ENCODE assay signal across 1 cellular context in the genomic region with DNA sequence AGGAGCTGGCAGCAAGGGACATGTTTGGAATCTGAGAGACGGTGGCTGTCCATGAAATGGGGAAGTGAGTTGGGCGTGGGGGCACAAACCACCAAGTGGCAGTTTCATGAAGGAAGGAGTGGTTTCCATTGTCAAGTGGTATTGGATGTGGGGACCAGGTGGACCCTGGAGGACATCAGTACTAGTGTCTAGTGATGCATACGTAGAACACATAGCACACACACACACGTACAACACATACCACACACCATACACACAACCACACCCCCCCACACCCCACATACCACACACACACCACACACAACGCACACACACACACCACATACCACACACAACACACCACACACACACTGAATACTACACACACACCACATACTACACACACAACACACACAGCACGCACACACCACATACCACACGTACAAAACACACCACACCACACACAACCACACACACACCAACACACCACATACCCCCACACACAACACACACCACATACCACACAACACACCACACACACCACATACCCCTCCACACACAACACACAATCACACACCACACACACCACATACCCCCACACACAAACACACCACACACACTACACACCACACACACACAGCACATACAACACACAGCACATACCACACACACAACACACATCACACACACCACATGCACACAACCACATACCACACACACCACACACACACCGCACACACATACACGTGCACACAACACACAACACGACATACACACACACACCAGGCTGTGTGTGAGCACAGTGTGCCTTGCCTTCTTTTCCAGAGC.
A peak's percentile ranks its signal among the peaks of the same experiment; 100 is the strongest.
TF ChIP-seq lines count a peak whose summit lies in the region.

No MANE protein-coding gene starts in this region.

TF ChIP-seq in HepG2, 621 proteins besides CTCF, POLR2A, EP300 and RAD21 (continued from another document):
- TF ChIP-seq, protein P1, sequence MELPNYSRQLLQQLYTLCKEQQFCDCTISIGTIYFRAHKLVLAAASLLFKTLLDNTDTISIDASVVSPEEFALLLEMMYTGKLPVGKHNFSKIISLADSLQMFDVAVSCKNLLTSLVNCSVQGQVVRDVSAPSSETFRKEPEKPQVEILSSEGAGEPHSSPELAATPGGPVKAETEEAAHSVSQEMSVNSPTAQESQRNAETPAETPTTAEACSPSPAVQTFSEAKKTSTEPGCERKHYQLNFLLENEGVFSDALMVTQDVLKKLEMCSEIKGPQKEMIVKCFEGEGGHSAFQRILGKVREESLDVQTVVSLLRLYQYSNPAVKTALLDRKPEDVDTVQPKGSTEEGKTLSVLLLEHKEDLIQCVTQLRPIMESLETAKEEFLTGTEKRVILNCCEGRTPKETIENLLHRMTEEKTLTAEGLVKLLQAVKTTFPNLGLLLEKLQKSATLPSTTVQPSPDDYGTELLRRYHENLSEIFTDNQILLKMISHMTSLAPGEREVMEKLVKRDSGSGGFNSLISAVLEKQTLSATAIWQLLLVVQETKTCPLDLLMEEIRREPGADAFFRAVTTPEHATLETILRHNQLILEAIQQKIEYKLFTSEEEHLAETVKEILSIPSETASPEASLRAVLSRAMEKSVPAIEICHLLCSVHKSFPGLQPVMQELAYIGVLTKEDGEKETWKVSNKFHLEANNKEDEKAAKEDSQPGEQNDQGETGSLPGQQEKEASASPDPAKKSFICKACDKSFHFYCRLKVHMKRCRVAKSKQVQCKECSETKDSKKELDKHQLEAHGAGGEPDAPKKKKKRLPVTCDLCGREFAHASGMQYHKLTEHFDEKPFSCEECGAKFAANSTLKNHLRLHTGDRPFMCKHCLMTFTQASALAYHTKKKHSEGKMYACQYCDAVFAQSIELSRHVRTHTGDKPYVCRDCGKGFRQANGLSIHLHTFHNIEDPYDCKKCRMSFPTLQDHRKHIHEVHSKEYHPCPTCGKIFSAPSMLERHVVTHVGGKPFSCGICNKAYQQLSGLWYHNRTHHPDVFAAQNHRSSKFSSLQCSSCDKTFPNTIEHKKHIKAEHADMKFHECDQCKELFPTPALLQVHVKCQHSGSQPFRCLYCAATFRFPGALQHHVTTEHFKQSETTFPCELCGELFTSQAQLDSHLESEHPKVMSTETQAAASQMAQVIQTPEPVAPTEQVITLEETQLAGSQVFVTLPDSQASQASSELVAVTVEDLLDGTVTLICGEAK (IDR thresholded peaks at IDR 0.05) = no peak
- TF ChIP-seq, protein P1 (CRISPR knock-in tag; IDR thresholded peaks at IDR 0.05) = 0 out of 2 replicates have a peak, but pooled peaks have one; percentile 15
- peak; percentile 17; the same call in 1 of the 2 replicates for TF ChIP-seq NFRKB (IDR thresholded peaks at IDR 0.05)
- TF ChIP-seq JUNB (CRISPR knock-in tag; IDR thresholded peaks at IDR 0.05; ENCODE audit: borderline replicate concordance) = 0 out of 2 replicates have a peak, but pooled peaks have one; percentile 58
- TF ChIP-seq, protein P2, sequence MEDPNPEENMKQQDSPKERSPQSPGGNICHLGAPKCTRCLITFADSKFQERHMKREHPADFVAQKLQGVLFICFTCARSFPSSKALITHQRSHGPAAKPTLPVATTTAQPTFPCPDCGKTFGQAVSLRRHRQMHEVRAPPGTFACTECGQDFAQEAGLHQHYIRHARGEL (CRISPR knock-in tag; IDR thresholded peaks at IDR 0.05) = no peak
- TF ChIP-seq, protein P3, sequence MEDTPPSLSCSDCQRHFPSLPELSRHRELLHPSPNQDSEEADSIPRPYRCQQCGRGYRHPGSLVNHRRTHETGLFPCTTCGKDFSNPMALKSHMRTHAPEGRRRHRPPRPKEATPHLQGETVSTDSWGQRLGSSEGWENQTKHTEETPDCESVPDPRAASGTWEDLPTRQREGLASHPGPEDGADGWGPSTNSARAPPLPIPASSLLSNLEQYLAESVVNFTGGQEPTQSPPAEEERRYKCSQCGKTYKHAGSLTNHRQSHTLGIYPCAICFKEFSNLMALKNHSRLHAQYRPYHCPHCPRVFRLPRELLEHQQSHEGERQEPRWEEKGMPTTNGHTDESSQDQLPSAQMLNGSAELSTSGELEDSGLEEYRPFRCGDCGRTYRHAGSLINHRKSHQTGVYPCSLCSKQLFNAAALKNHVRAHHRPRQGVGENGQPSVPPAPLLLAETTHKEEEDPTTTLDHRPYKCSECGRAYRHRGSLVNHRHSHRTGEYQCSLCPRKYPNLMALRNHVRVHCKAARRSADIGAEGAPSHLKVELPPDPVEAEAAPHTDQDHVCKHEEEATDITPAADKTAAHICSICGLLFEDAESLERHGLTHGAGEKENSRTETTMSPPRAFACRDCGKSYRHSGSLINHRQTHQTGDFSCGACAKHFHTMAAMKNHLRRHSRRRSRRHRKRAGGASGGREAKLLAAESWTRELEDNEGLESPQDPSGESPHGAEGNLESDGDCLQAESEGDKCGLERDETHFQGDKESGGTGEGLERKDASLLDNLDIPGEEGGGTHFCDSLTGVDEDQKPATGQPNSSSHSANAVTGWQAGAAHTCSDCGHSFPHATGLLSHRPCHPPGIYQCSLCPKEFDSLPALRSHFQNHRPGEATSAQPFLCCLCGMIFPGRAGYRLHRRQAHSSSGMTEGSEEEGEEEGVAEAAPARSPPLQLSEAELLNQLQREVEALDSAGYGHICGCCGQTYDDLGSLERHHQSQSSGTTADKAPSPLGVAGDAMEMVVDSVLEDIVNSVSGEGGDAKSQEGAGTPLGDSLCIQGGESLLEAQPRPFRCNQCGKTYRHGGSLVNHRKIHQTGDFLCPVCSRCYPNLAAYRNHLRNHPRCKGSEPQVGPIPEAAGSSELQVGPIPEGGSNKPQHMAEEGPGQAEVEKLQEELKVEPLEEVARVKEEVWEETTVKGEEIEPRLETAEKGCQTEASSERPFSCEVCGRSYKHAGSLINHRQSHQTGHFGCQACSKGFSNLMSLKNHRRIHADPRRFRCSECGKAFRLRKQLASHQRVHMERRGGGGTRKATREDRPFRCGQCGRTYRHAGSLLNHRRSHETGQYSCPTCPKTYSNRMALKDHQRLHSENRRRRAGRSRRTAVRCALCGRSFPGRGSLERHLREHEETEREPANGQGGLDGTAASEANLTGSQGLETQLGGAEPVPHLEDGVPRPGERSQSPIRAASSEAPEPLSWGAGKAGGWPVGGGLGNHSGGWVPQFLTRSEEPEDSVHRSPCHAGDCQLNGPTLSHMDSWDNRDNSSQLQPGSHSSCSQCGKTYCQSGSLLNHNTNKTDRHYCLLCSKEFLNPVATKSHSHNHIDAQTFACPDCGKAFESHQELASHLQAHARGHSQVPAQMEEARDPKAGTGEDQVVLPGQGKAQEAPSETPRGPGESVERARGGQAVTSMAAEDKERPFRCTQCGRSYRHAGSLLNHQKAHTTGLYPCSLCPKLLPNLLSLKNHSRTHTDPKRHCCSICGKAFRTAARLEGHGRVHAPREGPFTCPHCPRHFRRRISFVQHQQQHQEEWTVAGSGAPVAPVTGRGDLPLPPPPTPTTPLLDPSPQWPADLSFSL (CRISPR knock-in tag; IDR thresholded peaks at IDR 0.05) = peak; percentile 98
- TF ChIP-seq IKZF1 (IDR thresholded peaks at IDR 0.05) = peak; percentile 56; the same call in 1 of the 2 replicates
- TF ChIP-seq FOXP1 (IDR thresholded peaks at IDR 0.05) = 0 out of 2 replicates have a peak, but pooled peaks have one; percentile 11
- no peak for TF ChIP-seq FOXP1 (CRISPR knock-in tag; IDR thresholded peaks at IDR 0.05)
- peak; percentile 28 for TF ChIP-seq MNT (IDR thresholded peaks at IDR 0.05)
- peak; percentile 11; the same call in 1 of the 2 replicates for TF ChIP-seq ZNF788 (CRISPR knock-in tag; IDR thresholded peaks at IDR 0.05; ENCODE audit: borderline replicate concordance)
- TF ChIP-seq, protein P4, sequence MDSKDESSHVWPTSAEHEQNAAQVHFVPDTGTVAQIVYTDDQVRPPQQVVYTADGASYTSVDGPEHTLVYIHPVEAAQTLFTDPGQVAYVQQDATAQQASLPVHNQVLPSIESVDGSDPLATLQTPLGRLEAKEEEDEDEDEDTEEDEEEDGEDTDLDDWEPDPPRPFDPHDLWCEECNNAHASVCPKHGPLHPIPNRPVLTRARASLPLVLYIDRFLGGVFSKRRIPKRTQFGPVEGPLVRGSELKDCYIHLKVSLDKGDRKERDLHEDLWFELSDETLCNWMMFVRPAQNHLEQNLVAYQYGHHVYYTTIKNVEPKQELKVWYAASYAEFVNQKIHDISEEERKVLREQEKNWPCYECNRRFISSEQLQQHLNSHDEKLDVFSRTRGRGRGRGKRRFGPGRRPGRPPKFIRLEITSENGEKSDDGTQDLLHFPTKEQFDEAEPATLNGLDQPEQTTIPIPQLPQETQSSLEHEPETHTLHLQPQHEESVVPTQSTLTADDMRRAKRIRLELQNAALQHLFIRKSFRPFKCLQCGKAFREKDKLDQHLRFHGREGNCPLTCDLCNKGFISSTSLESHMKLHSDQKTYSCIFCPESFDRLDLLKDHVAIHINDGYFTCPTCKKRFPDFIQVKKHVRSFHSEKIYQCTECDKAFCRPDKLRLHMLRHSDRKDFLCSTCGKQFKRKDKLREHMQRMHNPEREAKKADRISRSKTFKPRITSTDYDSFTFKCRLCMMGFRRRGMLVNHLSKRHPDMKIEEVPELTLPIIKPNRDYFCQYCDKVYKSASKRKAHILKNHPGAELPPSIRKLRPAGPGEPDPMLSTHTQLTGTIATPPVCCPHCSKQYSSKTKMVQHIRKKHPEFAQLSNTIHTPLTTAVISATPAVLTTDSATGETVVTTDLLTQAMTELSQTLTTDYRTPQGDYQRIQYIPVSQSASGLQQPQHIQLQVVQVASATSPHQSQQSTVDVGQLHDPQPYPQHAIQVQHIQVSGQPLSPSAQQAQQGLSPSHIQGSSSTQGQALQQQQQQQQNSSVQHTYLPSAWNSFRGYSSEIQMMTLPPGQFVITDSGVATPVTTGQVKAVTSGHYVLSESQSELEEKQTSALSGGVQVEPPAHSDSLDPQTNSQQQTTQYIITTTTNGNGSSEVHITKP (CRISPR knock-in tag; IDR thresholded peaks at IDR 0.05; ENCODE audit: low read depth) = no peak
- 0 out of 2 replicates have a peak, but pooled peaks have one; percentile 12 for TF ChIP-seq ZNF574 (CRISPR knock-in tag; IDR thresholded peaks at IDR 0.05)
- 0 out of 2 replicates have a peak, but pooled peaks have one; percentile 7 for TF ChIP-seq ZNF776 (CRISPR knock-in tag; IDR thresholded peaks at IDR 0.05)
